In genomic region chr20:9293145-9293544, GRCh38 we compare ENCODE assay signal across 1 cellular context.
TF ChIP-seq lines count a peak whose summit lies in the region.

No MANE protein-coding gene starts in this region.

TF ChIP-seq in HepG2, 621 proteins besides CTCF, POLR2A, EP300 and RAD21 (continued from another document):
- TF ChIP-seq ZNF253 (CRISPR knock-in tag; IDR thresholded peaks at IDR 0.05; ENCODE audit: borderline replicate concordance) (no peak), FOXP1 (IDR thresholded peaks at IDR 0.05) (peak; percentile 46; the same call in 1 of the 2 replicates), FOXP1 (CRISPR knock-in tag; IDR thresholded peaks at IDR 0.05) (no peak), ARNT (IDR thresholded peaks at IDR 0.05) (0 out of 2 replicates have a peak, but pooled peaks have one; percentile 68), SOX6 (IDR thresholded peaks at IDR 0.05) (peak; percentile 91), SOX6 (CRISPR knock-in tag; IDR thresholded peaks at IDR 0.05) (no peak), AGO2 (optimal IDR thresholded peaks at IDR 0.05; ENCODE audit: low read depth, low read length) (no peak), ZNF280D (CRISPR knock-in tag; IDR thresholded peaks at IDR 0.05) (no peak)
